8 cellular contexts compared by ENCODE assay signal in the genomic region with DNA sequence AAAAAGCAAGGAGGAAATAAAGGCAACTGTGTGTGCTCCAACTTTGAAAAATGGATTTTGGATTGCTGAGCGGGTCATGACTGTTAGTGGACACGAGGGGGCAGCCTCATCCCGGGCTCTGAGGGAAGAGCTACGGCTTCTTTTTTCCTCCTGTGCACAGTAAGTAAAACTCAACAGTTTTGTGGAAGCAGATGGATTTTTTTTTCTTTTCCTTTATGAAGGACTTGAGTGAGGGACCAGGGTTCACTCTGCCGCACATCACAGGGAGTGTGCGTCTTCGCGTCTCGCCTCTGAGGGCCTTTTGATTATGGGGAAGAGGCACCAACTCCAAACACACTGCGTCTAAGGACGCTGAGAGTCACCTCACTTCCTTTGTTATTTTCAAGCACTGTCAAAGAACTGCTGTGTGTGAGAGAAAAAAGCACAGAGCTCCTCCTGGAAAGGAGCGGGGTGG.
A peak's percentile ranks its signal among the peaks of the same experiment; 100 is the strongest.
DNase-seq lines count a peak whose midpoint lies in the region; ATAC-seq and TF ChIP-seq lines count a peak whose summit lies in the region.

No MANE protein-coding gene starts in this region.

- TF ChIP-seq CTCF in CD8-positive, alpha-beta T cell (IDR thresholded peaks at IDR 0.05), result peak; percentile 84

- ATAC-seq in CD8-positive, alpha-beta T cell, result no peak
- peak; percentile 82 for ATAC-seq in GM18909 (IDR thresholded peaks at IDR 0.05; ENCODE audit: poor library complexity, unreplicated experiment)
- peak; percentile 78 for ATAC-seq in HG03439 (IDR thresholded peaks at IDR 0.05; ENCODE audit: unreplicated experiment)

- CTCF ChIA-PET in CD8-positive, alpha-beta T cell (lab: Charles Lee), result interaction anchor here (1.1 to 2.2 kb wide), 7 partner anchors 8 to 34 kb away, joined by 3 to 11 read pairs (median 5); no protein-coding TSS in a partner anchor

- H3K4me3 ChIP-seq in CD8-positive, alpha-beta T cell (ENCODE audit: low read depth, low read length), result no peak overlapping the region

- H3K27ac ChIP-seq in CD8-positive, alpha-beta T cell (ENCODE audit: low read depth, low read length), result no peak overlapping the region

- POLR2A ChIA-PET in CD8-positive, alpha-beta T cell (lab: Charles Lee), result interaction anchor here (0.8 kb wide), 1 partner anchor 180 kb away, joined by 3 read pairs; no protein-coding TSS in a partner anchor

- H3K27me3 ChIP-seq in CD8-positive, alpha-beta T cell (ENCODE audit: insufficient read depth, low read length), result no peaks in the 10 kb centered on the region

- H3K27ac Mint-ChIP-seq in CD8-positive, alpha-beta T cell, result no peak overlapping the region

- H3K4me1 ChIP-seq in CD8-positive, alpha-beta T cell (ENCODE audit: insufficient read depth, low read length), result no peaks in the 10 kb centered on the region

- no peaks in the 10 kb centered on the region for H3K9me3 Mint-ChIP-seq in CD8-positive, alpha-beta T cell

- no peaks in the 10 kb centered on the region for H3K36me3 Mint-ChIP-seq in CD8-positive, alpha-beta T cell

- peak overlapping the region; percentile 70 for H3K4me3 Mint-ChIP-seq in CD8-positive, alpha-beta T cell

- intact Hi-C loops in CD8-positive, alpha-beta T cell (cut with DNase I, micrococcal nuclease), result loop anchor here in 1 of 2 experiments (5.0 kb wide), 1 partner anchor 1388 kb away; no protein-coding TSS in a partner anchor

- H3K4me1 Mint-ChIP-seq in CD8-positive, alpha-beta T cell (ENCODE audit: low read depth), result peaks cover 4% of the 10 kb centered on the region

- H3K27me3 Mint-ChIP-seq in CD8-positive, alpha-beta T cell (ENCODE audit: low read depth), result peaks cover 6% of the 10 kb centered on the region

- H3K36me3 ChIP-seq in CD8-positive, alpha-beta T cell (ENCODE audit: insufficient read depth, low read length), result no peaks in the 10 kb centered on the region

- no peaks in the 10 kb centered on the region for H3K9me3 ChIP-seq in CD8-positive, alpha-beta T cell (ENCODE audit: low read length)

- DNase-seq in CD8-positive, alpha-beta T cell, result peak in 4 of 7 experiments; percentile 1 to 53 (median 24)
- DNase-seq in RKO (ENCODE audit: low spot score) (peak; percentile 47), anterior cingulate cortex (lab: John Stamatoyannopoulos, UW) (peak in 43 of 58 donors; percentile 1 to 68 (median 11)), hepatic stellate cell (ENCODE audit: low spot score) (peak; percentile 50), putamen (ENCODE audit: low spot score) (peak; percentile 13), NCI-H128 (lab: John Stamatoyannopoulos, UW; ENCODE audit: unreplicated experiment) (no peak)
